8 cellular contexts compared by ENCODE assay signal in the genomic region with DNA sequence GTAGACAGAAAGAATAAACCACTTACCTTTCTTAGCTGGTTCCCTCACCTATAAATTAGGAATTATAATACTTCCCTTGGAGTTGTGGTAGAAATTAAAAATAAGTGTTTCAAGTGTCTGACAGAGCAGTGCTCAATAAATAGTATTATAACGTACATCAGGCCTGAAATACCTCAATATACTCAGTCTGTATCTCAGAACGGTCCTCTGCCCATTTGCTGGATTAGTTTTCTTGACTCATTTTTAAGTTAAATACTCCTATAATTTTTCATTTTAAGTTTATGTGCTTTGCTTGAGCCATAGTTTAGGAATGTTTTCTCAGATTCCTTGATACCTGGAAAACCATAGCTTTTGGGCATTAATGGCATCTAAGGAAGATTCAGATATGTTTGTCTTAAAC.
"Had no signal": no experiment of that assay in that cellular context is flagged by ENCODE, and none has a peak within 500 bp of the region (broad histone marks: within the 10 kb centered on the region; RNA-seq: fewer than 3 reads in every experiment).

No MANE protein-coding gene starts in this region.

- ATAC-seq: GM12878 had no signal

- H3K4me3 ChIP-seq: GM12878 had no signal

- DNase-seq: GDM1, GF-D8 had no signal

- FAIRE-seq: G401.6, GM12878, GM12891, GM12892, GM18507, GM19239 had no signal
